ENCODE assay signal across 1 cellular context in the genomic region with DNA sequence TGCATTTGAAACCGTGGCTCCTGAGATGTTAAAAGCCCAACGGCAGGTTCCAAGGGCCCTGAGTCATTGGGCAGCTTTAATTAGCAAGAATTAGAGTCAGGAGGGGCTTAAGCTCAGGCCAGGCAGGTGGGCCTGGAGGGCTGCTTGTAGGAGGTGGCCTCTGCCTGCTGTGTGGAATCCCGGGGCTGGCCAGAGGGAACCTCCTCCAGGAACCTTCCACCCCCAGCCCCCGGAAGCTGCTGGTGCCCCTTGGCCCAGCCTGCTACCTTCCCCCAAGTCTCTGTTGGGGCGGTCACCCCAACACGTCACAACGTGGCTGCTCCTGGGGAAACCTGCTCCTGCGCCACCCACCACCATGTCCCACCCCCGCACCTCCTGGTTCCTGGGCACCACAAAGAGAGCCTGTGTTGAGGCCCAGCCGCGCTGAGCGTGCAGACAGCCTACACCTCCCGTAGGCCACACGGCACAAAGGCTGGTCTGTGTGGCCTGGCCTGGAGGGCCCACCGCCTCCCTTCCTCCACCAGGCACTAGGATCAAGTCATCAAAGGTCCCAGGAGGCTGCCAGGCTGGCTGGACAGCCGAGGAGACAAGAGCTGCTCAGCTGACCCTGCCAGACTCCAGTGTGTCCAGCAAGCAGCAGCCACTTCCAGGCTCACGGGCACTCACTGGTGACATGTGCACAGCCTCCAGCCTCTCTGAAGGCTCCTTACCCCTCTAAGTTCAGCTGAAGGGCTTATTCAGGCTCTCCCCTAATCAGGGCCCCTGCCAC.
A peak's percentile ranks its signal among the peaks of the same experiment; 100 is the strongest.
TF ChIP-seq lines count a peak whose summit lies in the region.

No MANE protein-coding gene starts in this region.

TF ChIP-seq in HepG2, 621 proteins besides CTCF, POLR2A, EP300 and RAD21 (continued from another document and continues in another):
- TF ChIP-seq, protein P1, sequence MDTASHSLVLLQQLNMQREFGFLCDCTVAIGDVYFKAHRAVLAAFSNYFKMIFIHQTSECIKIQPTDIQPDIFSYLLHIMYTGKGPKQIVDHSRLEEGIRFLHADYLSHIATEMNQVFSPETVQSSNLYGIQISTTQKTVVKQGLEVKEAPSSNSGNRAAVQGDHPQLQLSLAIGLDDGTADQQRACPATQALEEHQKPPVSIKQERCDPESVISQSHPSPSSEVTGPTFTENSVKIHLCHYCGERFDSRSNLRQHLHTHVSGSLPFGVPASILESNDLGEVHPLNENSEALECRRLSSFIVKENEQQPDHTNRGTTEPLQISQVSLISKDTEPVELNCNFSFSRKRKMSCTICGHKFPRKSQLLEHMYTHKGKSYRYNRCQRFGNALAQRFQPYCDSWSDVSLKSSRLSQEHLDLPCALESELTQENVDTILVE (CRISPR knock-in tag; IDR thresholded peaks at IDR 0.05) = 0 out of 2 replicates have a peak, but pooled peaks have one; percentile 33
- TF ChIP-seq ZNF143 (CRISPR knock-in tag; IDR thresholded peaks at IDR 0.05) = peak; percentile 47; the same call in 1 of the 2 replicates
- TF ChIP-seq, protein P2, sequence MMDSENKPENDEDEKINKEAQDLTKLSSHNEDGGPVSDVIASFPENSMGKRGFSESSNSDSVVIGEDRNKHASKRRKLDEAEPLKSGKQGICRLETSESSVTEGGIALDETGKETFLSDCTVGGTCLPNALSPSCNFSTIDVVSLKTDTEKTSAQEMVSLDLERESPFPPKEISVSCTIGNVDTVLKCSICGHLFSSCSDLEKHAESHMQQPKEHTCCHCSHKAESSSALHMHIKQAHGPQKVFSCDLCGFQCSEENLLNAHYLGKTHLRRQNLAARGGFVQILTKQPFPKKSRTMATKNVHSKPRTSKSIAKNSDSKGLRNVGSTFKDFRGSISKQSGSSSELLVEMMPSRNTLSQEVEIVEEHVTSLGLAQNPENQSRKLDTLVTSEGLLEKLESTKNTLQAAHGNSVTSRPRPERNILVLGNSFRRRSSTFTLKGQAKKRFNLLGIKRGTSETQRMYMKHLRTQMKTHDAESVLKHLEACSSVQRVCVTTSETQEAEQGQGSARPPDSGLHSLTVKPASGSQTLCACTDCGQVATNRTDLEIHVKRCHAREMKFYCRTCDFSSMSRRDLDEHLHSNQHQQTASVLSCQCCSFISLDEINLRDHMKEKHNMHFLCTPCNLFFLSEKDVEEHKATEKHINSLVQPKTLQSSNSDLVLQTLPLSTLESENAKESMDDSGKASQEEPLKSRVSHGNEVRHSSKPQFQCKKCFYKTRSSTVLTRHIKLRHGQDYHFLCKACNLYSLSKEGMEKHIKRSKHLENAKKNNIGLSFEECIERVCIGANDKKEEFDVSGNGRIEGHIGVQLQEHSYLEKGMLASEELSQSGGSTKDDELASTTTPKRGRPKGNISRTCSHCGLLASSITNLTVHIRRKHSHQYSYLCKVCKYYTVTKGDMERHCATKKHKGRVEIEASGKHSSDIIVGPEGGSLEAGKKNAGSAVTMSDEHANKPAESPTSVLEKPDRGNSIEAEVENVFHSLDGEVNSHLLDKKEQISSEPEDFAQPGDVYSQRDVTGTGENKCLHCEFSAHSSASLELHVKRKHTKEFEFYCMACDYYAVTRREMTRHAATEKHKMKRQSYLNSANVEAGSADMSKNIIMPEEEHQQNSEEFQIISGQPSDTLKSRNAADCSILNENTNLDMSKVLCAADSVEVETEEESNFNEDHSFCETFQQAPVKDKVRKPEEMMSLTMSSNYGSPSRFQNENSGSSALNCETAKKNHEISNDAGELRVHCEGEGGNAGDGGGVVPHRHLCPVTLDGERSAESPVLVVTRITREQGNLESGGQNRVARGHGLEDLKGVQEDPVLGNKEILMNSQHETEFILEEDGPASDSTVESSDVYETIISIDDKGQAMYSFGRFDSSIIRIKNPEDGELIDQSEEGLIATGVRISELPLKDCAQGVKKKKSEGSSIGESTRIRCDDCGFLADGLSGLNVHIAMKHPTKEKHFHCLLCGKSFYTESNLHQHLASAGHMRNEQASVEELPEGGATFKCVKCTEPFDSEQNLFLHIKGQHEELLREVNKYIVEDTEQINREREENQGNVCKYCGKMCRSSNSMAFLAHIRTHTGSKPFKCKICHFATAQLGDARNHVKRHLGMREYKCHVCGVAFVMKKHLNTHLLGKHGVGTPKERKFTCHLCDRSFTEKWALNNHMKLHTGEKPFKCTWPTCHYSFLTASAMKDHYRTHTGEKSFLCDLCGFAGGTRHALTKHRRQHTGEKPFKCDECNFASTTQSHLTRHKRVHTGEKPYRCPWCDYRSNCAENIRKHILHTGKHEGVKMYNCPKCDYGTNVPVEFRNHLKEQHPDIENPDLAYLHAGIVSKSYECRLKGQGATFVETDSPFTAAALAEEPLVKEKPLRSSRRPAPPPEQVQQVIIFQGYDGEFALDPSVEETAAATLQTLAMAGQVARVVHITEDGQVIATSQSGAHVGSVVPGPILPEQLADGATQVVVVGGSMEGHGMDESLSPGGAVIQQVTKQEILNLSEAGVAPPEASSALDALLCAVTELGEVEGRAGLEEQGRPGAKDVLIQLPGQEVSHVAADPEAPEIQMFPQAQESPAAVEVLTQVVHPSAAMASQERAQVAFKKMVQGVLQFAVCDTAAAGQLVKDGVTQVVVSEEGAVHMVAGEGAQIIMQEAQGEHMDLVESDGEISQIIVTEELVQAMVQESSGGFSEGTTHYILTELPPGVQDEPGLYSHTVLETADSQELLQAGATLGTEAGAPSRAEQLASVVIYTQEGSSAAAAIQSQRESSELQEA (CRISPR knock-in tag; IDR thresholded peaks at IDR 0.05; ENCODE audit: not compliant biosample characterization) = peak; percentile 46
- TF ChIP-seq KDM4B (CRISPR knock-in tag; IDR thresholded peaks at IDR 0.05) = peak; percentile 72; the same call in 1 of the 2 replicates
- TF ChIP-seq, protein P3, sequence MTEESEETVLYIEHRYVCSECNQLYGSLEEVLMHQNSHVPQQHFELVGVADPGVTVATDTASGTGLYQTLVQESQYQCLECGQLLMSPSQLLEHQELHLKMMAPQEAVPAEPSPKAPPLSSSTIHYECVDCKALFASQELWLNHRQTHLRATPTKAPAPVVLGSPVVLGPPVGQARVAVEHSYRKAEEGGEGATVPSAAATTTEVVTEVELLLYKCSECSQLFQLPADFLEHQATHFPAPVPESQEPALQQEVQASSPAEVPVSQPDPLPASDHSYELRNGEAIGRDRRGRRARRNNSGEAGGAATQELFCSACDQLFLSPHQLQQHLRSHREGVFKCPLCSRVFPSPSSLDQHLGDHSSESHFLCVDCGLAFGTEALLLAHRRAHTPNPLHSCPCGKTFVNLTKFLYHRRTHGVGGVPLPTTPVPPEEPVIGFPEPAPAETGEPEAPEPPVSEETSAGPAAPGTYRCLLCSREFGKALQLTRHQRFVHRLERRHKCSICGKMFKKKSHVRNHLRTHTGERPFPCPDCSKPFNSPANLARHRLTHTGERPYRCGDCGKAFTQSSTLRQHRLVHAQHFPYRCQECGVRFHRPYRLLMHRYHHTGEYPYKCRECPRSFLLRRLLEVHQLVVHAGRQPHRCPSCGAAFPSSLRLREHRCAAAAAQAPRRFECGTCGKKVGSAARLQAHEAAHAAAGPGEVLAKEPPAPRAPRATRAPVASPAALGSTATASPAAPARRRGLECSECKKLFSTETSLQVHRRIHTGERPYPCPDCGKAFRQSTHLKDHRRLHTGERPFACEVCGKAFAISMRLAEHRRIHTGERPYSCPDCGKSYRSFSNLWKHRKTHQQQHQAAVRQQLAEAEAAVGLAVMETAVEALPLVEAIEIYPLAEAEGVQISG (CRISPR knock-in tag; IDR thresholded peaks at IDR 0.05) = peak; percentile 30
- TF ChIP-seq POLR2AphosphoS2 (IDR thresholded peaks at IDR 0.05; ENCODE audit: low read depth, low read length) = no peak
- 0 out of 2 replicates have a peak, but pooled peaks have one; percentile 31 for TF ChIP-seq ZNF263 (CRISPR knock-in tag; IDR thresholded peaks at IDR 0.05)
- TF ChIP-seq, protein P4, sequence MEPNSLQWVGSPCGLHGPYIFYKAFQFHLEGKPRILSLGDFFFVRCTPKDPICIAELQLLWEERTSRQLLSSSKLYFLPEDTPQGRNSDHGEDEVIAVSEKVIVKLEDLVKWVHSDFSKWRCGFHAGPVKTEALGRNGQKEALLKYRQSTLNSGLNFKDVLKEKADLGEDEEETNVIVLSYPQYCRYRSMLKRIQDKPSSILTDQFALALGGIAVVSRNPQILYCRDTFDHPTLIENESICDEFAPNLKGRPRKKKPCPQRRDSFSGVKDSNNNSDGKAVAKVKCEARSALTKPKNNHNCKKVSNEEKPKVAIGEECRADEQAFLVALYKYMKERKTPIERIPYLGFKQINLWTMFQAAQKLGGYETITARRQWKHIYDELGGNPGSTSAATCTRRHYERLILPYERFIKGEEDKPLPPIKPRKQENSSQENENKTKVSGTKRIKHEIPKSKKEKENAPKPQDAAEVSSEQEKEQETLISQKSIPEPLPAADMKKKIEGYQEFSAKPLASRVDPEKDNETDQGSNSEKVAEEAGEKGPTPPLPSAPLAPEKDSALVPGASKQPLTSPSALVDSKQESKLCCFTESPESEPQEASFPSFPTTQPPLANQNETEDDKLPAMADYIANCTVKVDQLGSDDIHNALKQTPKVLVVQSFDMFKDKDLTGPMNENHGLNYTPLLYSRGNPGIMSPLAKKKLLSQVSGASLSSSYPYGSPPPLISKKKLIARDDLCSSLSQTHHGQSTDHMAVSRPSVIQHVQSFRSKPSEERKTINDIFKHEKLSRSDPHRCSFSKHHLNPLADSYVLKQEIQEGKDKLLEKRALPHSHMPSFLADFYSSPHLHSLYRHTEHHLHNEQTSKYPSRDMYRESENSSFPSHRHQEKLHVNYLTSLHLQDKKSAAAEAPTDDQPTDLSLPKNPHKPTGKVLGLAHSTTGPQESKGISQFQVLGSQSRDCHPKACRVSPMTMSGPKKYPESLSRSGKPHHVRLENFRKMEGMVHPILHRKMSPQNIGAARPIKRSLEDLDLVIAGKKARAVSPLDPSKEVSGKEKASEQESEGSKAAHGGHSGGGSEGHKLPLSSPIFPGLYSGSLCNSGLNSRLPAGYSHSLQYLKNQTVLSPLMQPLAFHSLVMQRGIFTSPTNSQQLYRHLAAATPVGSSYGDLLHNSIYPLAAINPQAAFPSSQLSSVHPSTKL (CRISPR knock-in tag; IDR thresholded peaks at IDR 0.05) = peak; percentile 82
- no peak for TF ChIP-seq PHF20 (CRISPR knock-in tag; IDR thresholded peaks at IDR 0.05)
- TF ChIP-seq ZNF446 (CRISPR knock-in tag; IDR thresholded peaks at IDR 0.05) = peak; percentile 28; the same call in 1 of the 2 replicates
- TF ChIP-seq, protein P5, sequence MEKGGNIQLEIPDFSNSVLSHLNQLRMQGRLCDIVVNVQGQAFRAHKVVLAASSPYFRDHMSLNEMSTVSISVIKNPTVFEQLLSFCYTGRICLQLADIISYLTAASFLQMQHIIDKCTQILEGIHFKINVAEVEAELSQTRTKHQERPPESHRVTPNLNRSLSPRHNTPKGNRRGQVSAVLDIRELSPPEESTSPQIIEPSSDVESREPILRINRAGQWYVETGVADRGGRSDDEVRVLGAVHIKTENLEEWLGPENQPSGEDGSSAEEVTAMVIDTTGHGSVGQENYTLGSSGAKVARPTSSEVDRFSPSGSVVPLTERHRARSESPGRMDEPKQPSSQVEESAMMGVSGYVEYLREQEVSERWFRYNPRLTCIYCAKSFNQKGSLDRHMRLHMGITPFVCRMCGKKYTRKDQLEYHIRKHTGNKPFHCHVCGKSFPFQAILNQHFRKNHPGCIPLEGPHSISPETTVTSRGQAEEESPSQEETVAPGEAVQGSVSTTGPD (CRISPR knock-in tag; IDR thresholded peaks at IDR 0.05) = peak; percentile 79; the same call in 1 of the 2 replicates
- TF ChIP-seq CHD4 (IDR thresholded peaks at IDR 0.05; ENCODE audit: borderline replicate concordance, low read length) = peak; percentile 39; the same call in 1 of the 2 replicates
- no peak for TF ChIP-seq ZNF567 (CRISPR knock-in tag; IDR thresholded peaks at IDR 0.05; ENCODE audit: borderline replicate concordance)
- TF ChIP-seq, protein P6, sequence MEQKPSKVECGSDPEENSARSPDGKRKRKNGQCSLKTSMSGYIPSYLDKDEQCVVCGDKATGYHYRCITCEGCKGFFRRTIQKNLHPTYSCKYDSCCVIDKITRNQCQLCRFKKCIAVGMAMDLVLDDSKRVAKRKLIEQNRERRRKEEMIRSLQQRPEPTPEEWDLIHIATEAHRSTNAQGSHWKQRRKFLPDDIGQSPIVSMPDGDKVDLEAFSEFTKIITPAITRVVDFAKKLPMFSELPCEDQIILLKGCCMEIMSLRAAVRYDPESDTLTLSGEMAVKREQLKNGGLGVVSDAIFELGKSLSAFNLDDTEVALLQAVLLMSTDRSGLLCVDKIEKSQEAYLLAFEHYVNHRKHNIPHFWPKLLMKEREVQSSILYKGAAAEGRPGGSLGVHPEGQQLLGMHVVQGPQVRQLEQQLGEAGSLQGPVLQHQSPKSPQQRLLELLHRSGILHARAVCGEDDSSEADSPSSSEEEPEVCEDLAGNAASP (CRISPR knock-in tag; IDR thresholded peaks at IDR 0.05; ENCODE audit: borderline replicate concordance) = peak; percentile 89; the same call in 1 of the 2 replicates
- no peak for TF ChIP-seq SNAPC2 (CRISPR knock-in tag; IDR thresholded peaks at IDR 0.05)
- TF ChIP-seq, protein P7, sequence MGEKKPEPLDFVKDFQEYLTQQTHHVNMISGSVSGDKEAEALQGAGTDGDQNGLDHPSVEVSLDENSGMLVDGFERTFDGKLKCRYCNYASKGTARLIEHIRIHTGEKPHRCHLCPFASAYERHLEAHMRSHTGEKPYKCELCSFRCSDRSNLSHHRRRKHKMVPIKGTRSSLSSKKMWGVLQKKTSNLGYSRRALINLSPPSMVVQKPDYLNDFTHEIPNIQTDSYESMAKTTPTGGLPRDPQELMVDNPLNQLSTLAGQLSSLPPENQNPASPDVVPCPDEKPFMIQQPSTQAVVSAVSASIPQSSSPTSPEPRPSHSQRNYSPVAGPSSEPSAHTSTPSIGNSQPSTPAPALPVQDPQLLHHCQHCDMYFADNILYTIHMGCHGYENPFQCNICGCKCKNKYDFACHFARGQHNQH (CRISPR knock-in tag; IDR thresholded peaks at IDR 0.05) = peak; percentile 62; the same call in 1 of the 2 replicates
- peak; percentile 42; the same call in 1 of the 2 replicates for TF ChIP-seq KDM1A (CRISPR knock-in tag; IDR thresholded peaks at IDR 0.05)
- peak; percentile 95 for TF ChIP-seq RXRA (CRISPR knock-in tag; IDR thresholded peaks at IDR 0.05)
- TF ChIP-seq, protein P8, sequence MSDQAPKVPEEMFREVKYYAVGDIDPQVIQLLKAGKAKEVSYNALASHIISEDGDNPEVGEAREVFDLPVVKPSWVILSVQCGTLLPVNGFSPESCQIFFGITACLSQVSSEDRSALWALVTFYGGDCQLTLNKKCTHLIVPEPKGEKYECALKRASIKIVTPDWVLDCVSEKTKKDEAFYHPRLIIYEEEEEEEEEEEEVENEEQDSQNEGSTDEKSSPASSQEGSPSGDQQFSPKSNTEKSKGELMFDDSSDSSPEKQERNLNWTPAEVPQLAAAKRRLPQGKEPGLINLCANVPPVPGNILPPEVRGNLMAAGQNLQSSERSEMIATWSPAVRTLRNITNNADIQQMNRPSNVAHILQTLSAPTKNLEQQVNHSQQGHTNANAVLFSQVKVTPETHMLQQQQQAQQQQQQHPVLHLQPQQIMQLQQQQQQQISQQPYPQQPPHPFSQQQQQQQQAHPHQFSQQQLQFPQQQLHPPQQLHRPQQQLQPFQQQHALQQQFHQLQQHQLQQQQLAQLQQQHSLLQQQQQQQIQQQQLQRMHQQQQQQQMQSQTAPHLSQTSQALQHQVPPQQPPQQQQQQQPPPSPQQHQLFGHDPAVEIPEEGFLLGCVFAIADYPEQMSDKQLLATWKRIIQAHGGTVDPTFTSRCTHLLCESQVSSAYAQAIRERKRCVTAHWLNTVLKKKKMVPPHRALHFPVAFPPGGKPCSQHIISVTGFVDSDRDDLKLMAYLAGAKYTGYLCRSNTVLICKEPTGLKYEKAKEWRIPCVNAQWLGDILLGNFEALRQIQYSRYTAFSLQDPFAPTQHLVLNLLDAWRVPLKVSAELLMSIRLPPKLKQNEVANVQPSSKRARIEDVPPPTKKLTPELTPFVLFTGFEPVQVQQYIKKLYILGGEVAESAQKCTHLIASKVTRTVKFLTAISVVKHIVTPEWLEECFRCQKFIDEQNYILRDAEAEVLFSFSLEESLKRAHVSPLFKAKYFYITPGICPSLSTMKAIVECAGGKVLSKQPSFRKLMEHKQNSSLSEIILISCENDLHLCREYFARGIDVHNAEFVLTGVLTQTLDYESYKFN (CRISPR knock-in tag; conservative IDR thresholded peaks at IDR 0.05) = peak; percentile 53; the same call in 1 of the 2 replicates
